ENCODE assay signal across 1 cellular context in the genomic region with DNA sequence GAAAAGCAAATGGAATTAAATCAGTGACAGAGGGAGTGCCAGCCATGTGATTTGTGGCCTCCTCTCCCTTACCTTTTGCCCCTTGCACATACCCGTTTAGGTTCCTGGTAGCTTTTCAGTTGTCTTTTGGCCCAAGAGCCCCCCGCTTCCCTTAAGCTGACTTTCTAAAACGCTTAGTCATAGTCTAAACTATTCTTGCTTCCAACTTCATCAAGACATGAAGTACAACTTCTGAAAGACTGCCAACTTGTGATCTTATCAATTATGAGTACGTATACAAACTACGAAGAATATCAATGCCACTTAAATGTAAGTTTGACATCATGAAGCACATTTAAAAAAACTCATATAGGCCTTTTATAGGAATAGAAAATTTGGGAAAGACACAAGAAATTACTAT.
TF ChIP-seq lines count a peak whose summit lies in the region.

No MANE protein-coding gene starts in this region.

TF ChIP-seq in K562, 482 proteins besides CTCF, POLR2A, EP300 and RAD21 (continued from another document and continues in another):
- TF ChIP-seq, protein P1, sequence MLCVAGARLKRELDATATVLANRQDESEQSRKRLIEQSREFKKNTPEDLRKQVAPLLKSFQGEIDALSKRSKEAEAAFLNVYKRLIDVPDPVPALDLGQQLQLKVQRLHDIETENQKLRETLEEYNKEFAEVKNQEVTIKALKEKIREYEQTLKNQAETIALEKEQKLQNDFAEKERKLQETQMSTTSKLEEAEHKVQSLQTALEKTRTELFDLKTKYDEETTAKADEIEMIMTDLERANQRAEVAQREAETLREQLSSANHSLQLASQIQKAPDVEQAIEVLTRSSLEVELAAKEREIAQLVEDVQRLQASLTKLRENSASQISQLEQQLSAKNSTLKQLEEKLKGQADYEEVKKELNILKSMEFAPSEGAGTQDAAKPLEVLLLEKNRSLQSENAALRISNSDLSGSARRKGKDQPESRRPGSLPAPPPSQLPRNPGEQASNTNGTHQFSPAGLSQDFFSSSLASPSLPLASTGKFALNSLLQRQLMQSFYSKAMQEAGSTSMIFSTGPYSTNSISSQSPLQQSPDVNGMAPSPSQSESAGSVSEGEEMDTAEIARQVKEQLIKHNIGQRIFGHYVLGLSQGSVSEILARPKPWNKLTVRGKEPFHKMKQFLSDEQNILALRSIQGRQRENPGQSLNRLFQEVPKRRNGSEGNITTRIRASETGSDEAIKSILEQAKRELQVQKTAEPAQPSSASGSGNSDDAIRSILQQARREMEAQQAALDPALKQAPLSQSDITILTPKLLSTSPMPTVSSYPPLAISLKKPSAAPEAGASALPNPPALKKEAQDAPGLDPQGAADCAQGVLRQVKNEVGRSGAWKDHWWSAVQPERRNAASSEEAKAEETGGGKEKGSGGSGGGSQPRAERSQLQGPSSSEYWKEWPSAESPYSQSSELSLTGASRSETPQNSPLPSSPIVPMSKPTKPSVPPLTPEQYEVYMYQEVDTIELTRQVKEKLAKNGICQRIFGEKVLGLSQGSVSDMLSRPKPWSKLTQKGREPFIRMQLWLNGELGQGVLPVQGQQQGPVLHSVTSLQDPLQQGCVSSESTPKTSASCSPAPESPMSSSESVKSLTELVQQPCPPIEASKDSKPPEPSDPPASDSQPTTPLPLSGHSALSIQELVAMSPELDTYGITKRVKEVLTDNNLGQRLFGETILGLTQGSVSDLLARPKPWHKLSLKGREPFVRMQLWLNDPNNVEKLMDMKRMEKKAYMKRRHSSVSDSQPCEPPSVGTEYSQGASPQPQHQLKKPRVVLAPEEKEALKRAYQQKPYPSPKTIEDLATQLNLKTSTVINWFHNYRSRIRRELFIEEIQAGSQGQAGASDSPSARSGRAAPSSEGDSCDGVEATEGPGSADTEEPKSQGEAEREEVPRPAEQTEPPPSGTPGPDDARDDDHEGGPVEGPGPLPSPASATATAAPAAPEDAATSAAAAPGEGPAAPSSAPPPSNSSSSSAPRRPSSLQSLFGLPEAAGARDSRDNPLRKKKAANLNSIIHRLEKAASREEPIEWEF (CRISPR knock-in tag; IDR thresholded peaks at IDR 0.05) = no peak
- TF ChIP-seq ZNF175 (CRISPR knock-in tag; IDR thresholded peaks at IDR 0.05; ENCODE audit: low read depth) (no peak), RBFOX2 (IDR thresholded peaks at IDR 0.05; ENCODE audit: low read depth, low read length) (no peak), NCOR1 (IDR thresholded peaks at IDR 0.05) (no peak), RBBP5 (IDR thresholded peaks at IDR 0.05; ENCODE audit: borderline replicate concordance, insufficient read depth, low read length, poor library complexity, severe bottlenecking) (no peak), MEIS2 (IDR thresholded peaks at IDR 0.05; ENCODE audit: partially characterized antibody) (peak; percentile 65), C11orf30 (IDR thresholded peaks at IDR 0.05; ENCODE audit: low read depth) (peak; percentile 87), SMARCC2 (IDR thresholded peaks at IDR 0.05; ENCODE audit: low read depth) (no peak), ZNF551 (CRISPR knock-in tag; IDR thresholded peaks at IDR 0.05) (no peak), MTF1 (CRISPR knock-in tag; IDR thresholded peaks at IDR 0.05; ENCODE audit: borderline replicate concordance) (no peak), ARID1B (IDR thresholded peaks at IDR 0.05) (peak; percentile 20; the same call in 1 of the 2 replicates), ATF1 (CRISPR knock-in tag; IDR thresholded peaks at IDR 0.05) (no peak), ATF1 (tag; IDR thresholded peaks at IDR 0.05) (no peak), NFIC (IDR thresholded peaks at IDR 0.05) (peak; percentile 66), FIP1L1 (IDR thresholded peaks at IDR 0.05; ENCODE audit: low read depth, low read length, poor library complexity, severe bottlenecking) (no peak), MXI1 (IDR thresholded peaks at IDR 0.05; ENCODE audit: low read depth, low read length) (no peak), XRCC3 (IDR thresholded peaks at IDR 0.05) (no peak), MAFF (IDR thresholded peaks at IDR 0.05; ENCODE audit: low read length) (peak; percentile 76; the same call in 1 of the 2 replicates), IRF2 (CRISPR knock-in tag; IDR thresholded peaks at IDR 0.05) (no peak), MCM7 (IDR thresholded peaks at IDR 0.05) (no peak), CHD2 (IDR thresholded peaks at IDR 0.05; ENCODE audit: low read depth, low read length) (no peak), NFXL1 (CRISPR knock-in tag; IDR thresholded peaks at IDR 0.05) (no peak), NR2F6 (CRISPR knock-in tag; IDR thresholded peaks at IDR 0.05) (no peak), RHOXF2B (CRISPR knock-in tag; conservative IDR thresholded peaks at IDR 0.05) (no peak), ZFP36 (IDR thresholded peaks at IDR 0.05; ENCODE audit: low read depth, low read length, partially characterized antibody) (no peak), ZNF146 (CRISPR knock-in tag; IDR thresholded peaks at IDR 0.05; ENCODE audit: unreplicated experiment) (no peak), SIN3B (IDR thresholded peaks at IDR 0.05; ENCODE audit: low read depth) (no peak), ERF (CRISPR knock-in tag; IDR thresholded peaks at IDR 0.05) (no peak), SMAD4 (CRISPR knock-in tag; conservative IDR thresholded peaks at IDR 0.05) (no peak), BRD4 (IDR thresholded peaks at IDR 0.05) (no peak), RBM17 (IDR thresholded peaks at IDR 0.05; ENCODE audit: borderline replicate concordance, low read depth, low read length) (no peak), ZNF212 (CRISPR knock-in tag; IDR thresholded peaks at IDR 0.05) (no peak), ZNF197 (CRISPR knock-in tag; IDR thresholded peaks at IDR 0.05; ENCODE audit: low read depth) (no peak), RBM15 (IDR thresholded peaks at IDR 0.05; ENCODE audit: insufficient read depth, low read length) (no peak), ZNF766 (CRISPR knock-in tag; conservative IDR thresholded peaks at IDR 0.05) (0 out of 2 replicates have a peak, but pooled peaks have one; percentile 16)
- TF ChIP-seq, protein P2, sequence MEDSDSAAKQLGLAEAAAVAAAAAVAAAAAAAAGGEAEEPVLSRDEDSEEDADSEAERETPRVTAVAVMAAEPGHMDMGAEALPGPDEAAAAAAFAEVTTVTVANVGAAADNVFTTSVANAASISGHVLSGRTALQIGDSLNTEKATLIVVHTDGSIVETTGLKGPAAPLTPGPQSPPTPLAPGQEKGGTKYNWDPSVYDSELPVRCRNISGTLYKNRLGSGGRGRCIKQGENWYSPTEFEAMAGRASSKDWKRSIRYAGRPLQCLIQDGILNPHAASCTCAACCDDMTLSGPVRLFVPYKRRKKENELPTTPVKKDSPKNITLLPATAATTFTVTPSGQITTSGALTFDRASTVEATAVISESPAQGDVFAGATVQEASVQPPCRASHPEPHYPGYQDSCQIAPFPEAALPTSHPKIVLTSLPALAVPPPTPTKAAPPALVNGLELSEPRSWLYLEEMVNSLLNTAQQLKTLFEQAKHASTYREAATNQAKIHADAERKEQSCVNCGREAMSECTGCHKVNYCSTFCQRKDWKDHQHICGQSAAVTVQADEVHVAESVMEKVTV (CRISPR knock-in tag; IDR thresholded peaks at IDR 0.05) = no peak
- TF ChIP-seq, protein P3, sequence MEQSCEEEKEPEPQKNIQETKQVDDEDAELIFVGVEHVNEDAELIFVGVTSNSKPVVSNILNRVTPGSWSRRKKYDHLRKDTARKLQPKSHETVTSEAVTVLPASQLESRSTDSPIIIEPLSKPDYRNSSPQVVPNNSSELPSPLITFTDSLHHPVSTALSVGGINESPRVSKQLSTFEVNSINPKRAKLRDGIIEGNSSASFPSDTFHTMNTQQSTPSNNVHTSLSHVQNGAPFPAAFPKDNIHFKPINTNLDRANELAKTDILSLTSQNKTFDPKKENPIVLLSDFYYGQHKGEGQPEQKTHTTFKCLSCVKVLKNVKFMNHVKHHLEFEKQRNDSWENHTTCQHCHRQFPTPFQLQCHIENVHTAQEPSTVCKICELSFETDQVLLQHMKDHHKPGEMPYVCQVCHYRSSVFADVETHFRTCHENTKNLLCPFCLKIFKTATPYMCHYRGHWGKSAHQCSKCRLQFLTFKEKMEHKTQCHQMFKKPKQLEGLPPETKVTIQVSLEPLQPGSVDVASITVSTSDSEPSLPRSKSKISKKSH (CRISPR knock-in tag; IDR thresholded peaks at IDR 0.05) = no peak
- TF ChIP-seq, protein P4, sequence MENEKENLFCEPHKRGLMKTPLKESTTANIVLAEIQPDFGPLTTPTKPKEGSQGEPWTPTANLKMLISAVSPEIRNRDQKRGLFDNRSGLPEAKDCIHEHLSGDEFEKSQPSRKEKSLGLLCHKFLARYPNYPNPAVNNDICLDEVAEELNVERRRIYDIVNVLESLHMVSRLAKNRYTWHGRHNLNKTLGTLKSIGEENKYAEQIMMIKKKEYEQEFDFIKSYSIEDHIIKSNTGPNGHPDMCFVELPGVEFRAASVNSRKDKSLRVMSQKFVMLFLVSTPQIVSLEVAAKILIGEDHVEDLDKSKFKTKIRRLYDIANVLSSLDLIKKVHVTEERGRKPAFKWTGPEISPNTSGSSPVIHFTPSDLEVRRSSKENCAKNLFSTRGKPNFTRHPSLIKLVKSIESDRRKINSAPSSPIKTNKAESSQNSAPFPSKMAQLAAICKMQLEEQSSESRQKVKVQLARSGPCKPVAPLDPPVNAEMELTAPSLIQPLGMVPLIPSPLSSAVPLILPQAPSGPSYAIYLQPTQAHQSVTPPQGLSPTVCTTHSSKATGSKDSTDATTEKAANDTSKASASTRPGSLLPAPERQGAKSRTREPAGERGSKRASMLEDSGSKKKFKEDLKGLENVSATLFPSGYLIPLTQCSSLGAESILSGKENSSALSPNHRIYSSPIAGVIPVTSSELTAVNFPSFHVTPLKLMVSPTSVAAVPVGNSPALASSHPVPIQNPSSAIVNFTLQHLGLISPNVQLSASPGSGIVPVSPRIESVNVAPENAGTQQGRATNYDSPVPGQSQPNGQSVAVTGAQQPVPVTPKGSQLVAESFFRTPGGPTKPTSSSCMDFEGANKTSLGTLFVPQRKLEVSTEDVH (IDR thresholded peaks at IDR 0.05; ENCODE audit: low read depth, partially characterized antibody) = no peak
- TF ChIP-seq, protein P5, sequence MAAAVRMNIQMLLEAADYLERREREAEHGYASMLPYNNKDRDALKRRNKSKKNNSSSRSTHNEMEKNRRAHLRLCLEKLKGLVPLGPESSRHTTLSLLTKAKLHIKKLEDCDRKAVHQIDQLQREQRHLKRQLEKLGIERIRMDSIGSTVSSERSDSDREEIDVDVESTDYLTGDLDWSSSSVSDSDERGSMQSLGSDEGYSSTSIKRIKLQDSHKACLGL (CRISPR knock-in tag; IDR thresholded peaks at IDR 0.05; ENCODE audit: borderline replicate concordance, poor library complexity, severe bottlenecking) = no peak
- TF ChIP-seq, protein P6, sequence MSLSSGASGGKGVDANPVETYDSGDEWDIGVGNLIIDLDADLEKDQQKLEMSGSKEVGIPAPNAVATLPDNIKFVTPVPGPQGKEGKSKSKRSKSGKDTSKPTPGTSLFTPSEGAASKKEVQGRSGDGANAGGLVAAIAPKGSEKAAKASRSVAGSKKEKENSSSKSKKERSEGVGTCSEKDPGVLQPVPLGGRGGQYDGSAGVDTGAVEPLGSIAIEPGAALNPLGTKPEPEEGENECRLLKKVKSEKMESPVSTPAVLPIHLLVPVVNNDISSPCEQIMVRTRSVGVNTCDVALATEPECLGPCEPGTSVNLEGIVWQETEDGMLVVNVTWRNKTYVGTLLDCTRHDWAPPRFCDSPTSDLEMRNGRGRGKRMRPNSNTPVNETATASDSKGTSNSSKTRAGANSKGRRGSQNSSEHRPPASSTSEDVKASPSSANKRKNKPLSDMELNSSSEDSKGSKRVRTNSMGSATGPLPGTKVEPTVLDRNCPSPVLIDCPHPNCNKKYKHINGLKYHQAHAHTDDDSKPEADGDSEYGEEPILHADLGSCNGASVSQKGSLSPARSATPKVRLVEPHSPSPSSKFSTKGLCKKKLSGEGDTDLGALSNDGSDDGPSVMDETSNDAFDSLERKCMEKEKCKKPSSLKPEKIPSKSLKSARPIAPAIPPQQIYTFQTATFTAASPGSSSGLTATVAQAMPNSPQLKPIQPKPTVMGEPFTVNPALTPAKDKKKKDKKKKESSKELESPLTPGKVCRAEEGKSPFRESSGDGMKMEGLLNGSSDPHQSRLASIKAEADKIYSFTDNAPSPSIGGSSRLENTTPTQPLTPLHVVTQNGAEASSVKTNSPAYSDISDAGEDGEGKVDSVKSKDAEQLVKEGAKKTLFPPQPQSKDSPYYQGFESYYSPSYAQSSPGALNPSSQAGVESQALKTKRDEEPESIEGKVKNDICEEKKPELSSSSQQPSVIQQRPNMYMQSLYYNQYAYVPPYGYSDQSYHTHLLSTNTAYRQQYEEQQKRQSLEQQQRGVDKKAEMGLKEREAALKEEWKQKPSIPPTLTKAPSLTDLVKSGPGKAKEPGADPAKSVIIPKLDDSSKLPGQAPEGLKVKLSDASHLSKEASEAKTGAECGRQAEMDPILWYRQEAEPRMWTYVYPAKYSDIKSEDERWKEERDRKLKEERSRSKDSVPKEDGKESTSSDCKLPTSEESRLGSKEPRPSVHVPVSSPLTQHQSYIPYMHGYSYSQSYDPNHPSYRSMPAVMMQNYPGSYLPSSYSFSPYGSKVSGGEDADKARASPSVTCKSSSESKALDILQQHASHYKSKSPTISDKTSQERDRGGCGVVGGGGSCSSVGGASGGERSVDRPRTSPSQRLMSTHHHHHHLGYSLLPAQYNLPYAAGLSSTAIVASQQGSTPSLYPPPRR (CRISPR knock-in tag; IDR thresholded peaks at IDR 0.05; ENCODE audit: borderline replicate concordance) = no peak
- TF ChIP-seq, protein P7, sequence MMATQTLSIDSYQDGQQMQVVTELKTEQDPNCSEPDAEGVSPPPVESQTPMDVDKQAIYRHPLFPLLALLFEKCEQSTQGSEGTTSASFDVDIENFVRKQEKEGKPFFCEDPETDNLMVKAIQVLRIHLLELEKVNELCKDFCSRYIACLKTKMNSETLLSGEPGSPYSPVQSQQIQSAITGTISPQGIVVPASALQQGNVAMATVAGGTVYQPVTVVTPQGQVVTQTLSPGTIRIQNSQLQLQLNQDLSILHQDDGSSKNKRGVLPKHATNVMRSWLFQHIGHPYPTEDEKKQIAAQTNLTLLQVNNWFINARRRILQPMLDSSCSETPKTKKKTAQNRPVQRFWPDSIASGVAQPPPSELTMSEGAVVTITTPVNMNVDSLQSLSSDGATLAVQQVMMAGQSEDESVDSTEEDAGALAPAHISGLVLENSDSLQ (IDR thresholded peaks at IDR 0.05) = 0 out of 2 replicates have a peak, but pooled peaks have one; percentile 18
- TF ChIP-seq, protein P8, sequence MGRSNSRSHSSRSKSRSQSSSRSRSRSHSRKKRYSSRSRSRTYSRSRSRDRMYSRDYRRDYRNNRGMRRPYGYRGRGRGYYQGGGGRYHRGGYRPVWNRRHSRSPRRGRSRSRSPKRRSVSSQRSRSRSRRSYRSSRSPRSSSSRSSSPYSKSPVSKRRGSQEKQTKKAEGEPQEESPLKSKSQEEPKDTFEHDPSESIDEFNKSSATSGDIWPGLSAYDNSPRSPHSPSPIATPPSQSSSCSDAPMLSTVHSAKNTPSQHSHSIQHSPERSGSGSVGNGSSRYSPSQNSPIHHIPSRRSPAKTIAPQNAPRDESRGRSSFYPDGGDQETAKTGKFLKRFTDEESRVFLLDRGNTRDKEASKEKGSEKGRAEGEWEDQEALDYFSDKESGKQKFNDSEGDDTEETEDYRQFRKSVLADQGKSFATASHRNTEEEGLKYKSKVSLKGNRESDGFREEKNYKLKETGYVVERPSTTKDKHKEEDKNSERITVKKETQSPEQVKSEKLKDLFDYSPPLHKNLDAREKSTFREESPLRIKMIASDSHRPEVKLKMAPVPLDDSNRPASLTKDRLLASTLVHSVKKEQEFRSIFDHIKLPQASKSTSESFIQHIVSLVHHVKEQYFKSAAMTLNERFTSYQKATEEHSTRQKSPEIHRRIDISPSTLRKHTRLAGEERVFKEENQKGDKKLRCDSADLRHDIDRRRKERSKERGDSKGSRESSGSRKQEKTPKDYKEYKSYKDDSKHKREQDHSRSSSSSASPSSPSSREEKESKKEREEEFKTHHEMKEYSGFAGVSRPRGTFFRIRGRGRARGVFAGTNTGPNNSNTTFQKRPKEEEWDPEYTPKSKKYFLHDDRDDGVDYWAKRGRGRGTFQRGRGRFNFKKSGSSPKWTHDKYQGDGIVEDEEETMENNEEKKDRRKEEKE (IDR thresholded peaks at IDR 0.05; ENCODE audit: borderline replicate concordance in 1 of 2, control insufficient read depth in 1 of 2, low read depth in 2 of 2, low read length in 1 of 2) = no peak
